In genomic region chr14:54398028-54398368, GRCh38 we compare ENCODE assay signal across 10 cellular contexts. TPM values are rescaled to one million over a fixed set of nuclear protein-coding genes. Genes with fewer than 3 reads are reported as not detected.
DNase-seq lines count a peak whose midpoint lies in the region; ATAC-seq and TF ChIP-seq lines count a peak whose summit lies in the region.
"Had no signal": no experiment of that assay in that cellular context is flagged by ENCODE, and none has a peak within 500 bp of the region (broad histone marks: within the 10 kb centered on the region; RNA-seq: fewer than 3 reads in every experiment).

No MANE protein-coding gene starts in this region.

- H3K9me3 ChIP-seq in SJSA1 (replicated peaks): no peaks in the 10 kb centered on the region

- DNase-seq in GM12864 (ENCODE audit: low read depth) (no peak), SJSA1 (ENCODE audit: low read depth in 1 of 2, low spot score in 2 of 2) (no peak), foreskin fibroblast (no peak), AG08395 (ENCODE audit: low spot score) (no peak)
- DNase-seq in stimulated activated CD4-positive, alpha-beta T cell treated with anti-CD3 and anti-CD28 coated beads, Interleukin-2, amount 100 ng/mL, for 24 hours: no peak
- DNase-seq: NCI-H1436 treated with DMSO at 0.1 percent for 48 hours, T-helper 9 cell had no signal

- ATAC-seq in HG02798 (IDR thresholded peaks at IDR 0.05; ENCODE audit: poor library complexity, unreplicated experiment): no peak
- no peak for ATAC-seq in HG02970 (IDR thresholded peaks at IDR 0.05; ENCODE audit: low FRiP score, unreplicated experiment)

- H3K36me3 ChIP-seq in ACC112 (ENCODE audit: insufficient read depth, low read length) (0 out of 2 replicates have a peak, but pooled peaks cover 4% of the 10 kb centered on the region), SJSA1 (peaks cover 39% of the 10 kb centered on the region)

- H3K4me3 ChIP-seq in ACC112 (ENCODE audit: low read depth, low read length): peak overlapping the region; percentile 90
- H3K4me3 ChIP-seq in GM12864 (ENCODE audit: low read depth, low read length): peak overlapping the region; percentile 65
- peak overlapping the region; percentile 81 for H3K4me3 ChIP-seq in SJSA1
- H3K4me3 ChIP-seq in foreskin fibroblast (ENCODE audit: low read depth in 1 of 2, low read length in 2 of 2): peak overlapping the region; percentile 86 to 91

- no peak overlapping the region for H2AFZ ChIP-seq in ACC112 (ENCODE audit: low read length, unreplicated experiment)

- H3K79me2 ChIP-seq in ACC112 (ENCODE audit: control insufficient read depth, insufficient read depth, low read length, unreplicated experiment): peaks cover 22% of the 10 kb centered on the region

- H3K27me3 ChIP-seq in ACC112 (ENCODE audit: insufficient read depth, low read length) (no peaks in the 10 kb centered on the region), SJSA1 (replicated peaks) (no peaks in the 10 kb centered on the region)

- H3K27ac ChIP-seq in ACC112 (ENCODE audit: low read depth, low read length): no peak overlapping the region
- H3K27ac ChIP-seq in SJSA1: no peak overlapping the region

- TF ChIP-seq CTCF in GM12864 (IDR thresholded peaks at IDR 0.05; ENCODE audit: low read depth, low read length, missing control alignments) (no peak), foreskin fibroblast (IDR thresholded peaks at IDR 0.05; ENCODE audit: low read depth, low read length) (no peak)

- H3K4me1 ChIP-seq in ACC112 (ENCODE audit: control insufficient read depth, insufficient read depth, low read length, unreplicated experiment) (peaks cover 21% of the 10 kb centered on the region), SJSA1 (replicated peaks) (peaks cover 12% of the 10 kb centered on the region)

RNA-seq across cellular contexts. Expression of gene CDKN3, which starts 1.2 kb away (rescaled TPM):
- 152 and 162 TPM in 2 replicates for total RNA-seq in SJSA1 (2014; rRNA removed; shearing (Covaris generic))

RNA-seq across cellular contexts. Expression of gene CNIH1, which starts 43.2 kb away (rescaled TPM):
- 104 and 219 TPM in 2 replicates for total RNA-seq in SJSA1 (2014; rRNA removed; shearing (Covaris generic))
